11 cellular contexts compared by ENCODE assay signal in genomic region chr3:13878711-13879101, GRCh38. TPM values are rescaled to one million over a fixed set of nuclear protein-coding genes. Genes with fewer than 3 reads are reported as not detected.
DNase-seq lines count a peak whose midpoint lies in the region; ATAC-seq, FAIRE-seq and TF ChIP-seq lines count a peak whose summit lies in the region.
"Had no signal": no experiment of that assay in that cellular context is flagged by ENCODE, and none has a peak within 500 bp of the region (broad histone marks: within the 10 kb centered on the region; RNA-seq: fewer than 3 reads in every experiment).

No MANE protein-coding gene starts in this region.

- no peak overlapping the region for H3K4me3 Mint-ChIP-seq in activated CD8-positive, alpha-beta memory T cell treated with anti-CD3 and anti-CD28 coated beads, Interleukin-2, amount 10 ng/mL, durations not matched to agents 7 days and 5 days
- peak overlapping the region; percentile 87 for H3K4me3 Mint-ChIP-seq in activated naive CD4-positive, alpha-beta T cell treated with anti-CD3 and anti-CD28 coated beads, Interleukin-2, amount 50 U/mL, for 24 hours

- H3K4me3 ChIP-seq in keratinocyte (ENCODE audit: control insufficient read depth in 2 of 3, extremely low read depth in 1 of 3, insufficient read depth in 2 of 3, low read depth in 1 of 3, low read length in 3 of 3) (peak overlapping the region; percentile 67 to 81 (median 72)), A673 (ENCODE audit: low read depth, low read length, poor library complexity, severe bottlenecking) (no peak overlapping the region)

- no peaks in the 10 kb centered on the region for H3K9me1 ChIP-seq in keratinocyte (ENCODE audit: control insufficient read depth, extremely low read depth, insufficient read depth, low read length)

- peaks cover 3% of the 10 kb centered on the region for H3K4me1 Mint-ChIP-seq in activated CD8-positive, alpha-beta memory T cell treated with anti-CD3 and anti-CD28 coated beads, Interleukin-2, amount 10 ng/mL, durations not matched to agents 7 days and 5 days
- H3K4me1 Mint-ChIP-seq in activated naive CD4-positive, alpha-beta T cell treated with anti-CD3 and anti-CD28 coated beads, Interleukin-2, amount 50 U/mL, for 24 hours, result peaks cover 18% of the 10 kb centered on the region

- peak overlapping the region; percentile 62 for H3K4me2 ChIP-seq in keratinocyte (ENCODE audit: control insufficient read depth, extremely low read depth, insufficient read depth, low read depth, low read length)

- H2AFZ ChIP-seq in keratinocyte (ENCODE audit: control insufficient read depth, low read length), result no peak overlapping the region

- dilution Hi-C loops in keratinocyte (cut with MboI; ENCODE audit: extremely low pct_ligation_motif_present, low sequenced_read_pairs), result no loop called here

- H3K36me3 Mint-ChIP-seq in activated CD8-positive, alpha-beta memory T cell treated with anti-CD3 and anti-CD28 coated beads, Interleukin-2, amount 10 ng/mL, durations not matched to agents 7 days and 5 days, result no peaks in the 10 kb centered on the region
- no peaks in the 10 kb centered on the region for H3K36me3 Mint-ChIP-seq in activated naive CD4-positive, alpha-beta T cell treated with anti-CD3 and anti-CD28 coated beads, Interleukin-2, amount 50 U/mL, for 24 hours
- H3K36me3 Mint-ChIP-seq: memory B cell had no signal

- no peak for FAIRE-seq in keratinocyte (lab: Jason Lieb, UNC)
- FAIRE-seq: GM18507 had no signal

- ATAC-seq in activated CD8-positive, alpha-beta memory T cell treated with anti-CD3 and anti-CD28 coated beads, Interleukin-2, amount 10 ng/mL, durations not matched to agents 7 days and 5 days, result no peak
- no peak for ATAC-seq in GM21619 (IDR thresholded peaks at IDR 0.05; ENCODE audit: unreplicated experiment)

- CTCF ChIA-PET in activated CD8-positive, alpha-beta memory T cell treated with anti-CD3 and anti-CD28 coated beads, Interleukin-2, amount 10 ng/mL, durations not matched to agents 7 days and 5 days (lab: Charles Lee), result interaction anchor here (14.5 kb wide), 1 partner anchor 223 kb away, joined by 205 read pairs; no protein-coding TSS in a partner anchor
- CTCF ChIA-PET in A673 (lab: Charles Lee), result no interaction called here

- H3K9me3 Mint-ChIP-seq in activated CD8-positive, alpha-beta memory T cell treated with anti-CD3 and anti-CD28 coated beads, Interleukin-2, amount 10 ng/mL, durations not matched to agents 7 days and 5 days (ENCODE audit: low read depth), result no peaks in the 10 kb centered on the region
- H3K9me3 Mint-ChIP-seq in activated naive CD4-positive, alpha-beta T cell treated with anti-CD3 and anti-CD28 coated beads, Interleukin-2, amount 50 U/mL, for 24 hours, result no peaks in the 10 kb centered on the region
- H3K9me3 Mint-ChIP-seq: T-helper 1 cell treated with Interleukin-12 subunit alpha and Interleukin-12 subunit beta and Interleukin-4 antibody, amounts not matched to agents 30 μg/mL and 1 μg/mL, for 36 hours had no signal

- H3K36me3 ChIP-seq in keratinocyte (ENCODE audit: control insufficient read depth in 2 of 2, extremely low read depth in 1 of 2, insufficient read depth in 2 of 2, low read length in 2 of 2) (peaks cover 17 to 22% of the 10 kb centered on the region in 2 experiments), A673 (ENCODE audit: insufficient read depth, low read length, poor library complexity, severe bottlenecking) (no peaks in the 10 kb centered on the region)

- TF ChIP-seq CTCF in keratinocyte (optimal IDR thresholded peaks at IDR 0.05 in 1 of 3, IDR thresholded peaks at IDR 0.05 in 1 of 3, conservative IDR thresholded peaks at IDR 0.05 in 1 of 3; ENCODE audit: extremely low read depth in 1 of 3, insufficient read depth in 2 of 3, low read length in 3 of 3) (no peak), A673 (conservative IDR thresholded peaks at IDR 0.05; ENCODE audit: low read depth, low read length) (no peak)

- H3K9me3 ChIP-seq in keratinocyte (ENCODE audit: control insufficient read depth, low read depth, low read length), result no peaks in the 10 kb centered on the region
- no peaks in the 10 kb centered on the region for H3K9me3 ChIP-seq in A673 (ENCODE audit: low read depth, low read length, poor library complexity, severe bottlenecking)

- peaks cover 66% of the 10 kb centered on the region for H3K27me3 Mint-ChIP-seq in activated CD8-positive, alpha-beta memory T cell treated with anti-CD3 and anti-CD28 coated beads, Interleukin-2, amount 10 ng/mL, durations not matched to agents 7 days and 5 days
- peaks cover 3% of the 10 kb centered on the region for H3K27me3 Mint-ChIP-seq in activated naive CD4-positive, alpha-beta T cell treated with anti-CD3 and anti-CD28 coated beads, Interleukin-2, amount 50 U/mL, for 24 hours

- intact Hi-C loops in A673 (cut with micrococcal nuclease; ENCODE audit: unreplicated experiment), result no loop called here

- POLR2A ChIA-PET in A673 (lab: Charles Lee; ENCODE audit: low non-redundant PET), result no interaction called here

- peaks cover 13% of the 10 kb centered on the region for H3K4me1 ChIP-seq in keratinocyte (ENCODE audit: control insufficient read depth, extremely low read depth, insufficient read depth, low read length)
- no peaks in the 10 kb centered on the region for H3K4me1 ChIP-seq in A673 (ENCODE audit: insufficient read depth, low read length, poor library complexity, severe bottlenecking)

- BruUV-seq in A673 (replicated peaks; lab: Mats Ljungman, UMichigan), result no TSS peak

- H3K27ac ChIP-seq in keratinocyte (ENCODE audit: control insufficient read depth, insufficient read depth, low read length) (peak overlapping the region; percentile 52), A673 (ENCODE audit: low read depth, low read length, poor library complexity, severe bottlenecking) (no peak overlapping the region)

- peak overlapping the region; percentile 80 for H3K9ac ChIP-seq in keratinocyte (ENCODE audit: control insufficient read depth, extremely low read depth, insufficient read depth, low read length)

- peak; percentile 56 for DNase-seq in activated CD8-positive, alpha-beta memory T cell treated with anti-CD3 and anti-CD28 coated beads, Interleukin-2, amount 50 U/mL, for 48 hours
- no peak for DNase-seq in activated CD8-positive, alpha-beta memory T cell treated with anti-CD3 and anti-CD28 coated beads, Interleukin-2, amount 10 ng/mL, durations not matched to agents 7 days and 5 days
- DNase-seq in keratinocyte (ENCODE audit: low read depth, low spot score), result no peak
- peak in 4 of 6 experiments; percentile 29 to 53 (median 38) for DNase-seq in stimulated activated naive CD4-positive, alpha-beta T cell (lab: John Stamatoyannopoulos, UW)
- no peak for DNase-seq in A673 (ENCODE audit: low spot score)
- no peak for DNase-seq in cortex of kidney (lab: John Stamatoyannopoulos, UW)

- H3K79me2 ChIP-seq in keratinocyte (ENCODE audit: control insufficient read depth, insufficient read depth, low read length), result peaks cover 61% of the 10 kb centered on the region

- no peak overlapping the region for H3K27ac Mint-ChIP-seq in activated CD8-positive, alpha-beta memory T cell treated with anti-CD3 and anti-CD28 coated beads, Interleukin-2, amount 10 ng/mL, durations not matched to agents 7 days and 5 days
- no peak overlapping the region for H3K27ac Mint-ChIP-seq in activated naive CD4-positive, alpha-beta T cell treated with anti-CD3 and anti-CD28 coated beads, Interleukin-2, amount 50 U/mL, for 24 hours
- H3K27ac Mint-ChIP-seq: memory B cell; T-helper 1 cell treated with Interleukin-12 subunit alpha and Interleukin-12 subunit beta and Interleukin-4 antibody, amounts not matched to agents 30 μg/mL and 1 μg/mL, for 36 hours had no signal

- H4K20me1 ChIP-seq in keratinocyte (ENCODE audit: control insufficient read depth, extremely low read depth, insufficient read depth, low read length), result peaks cover 8% of the 10 kb centered on the region

- peaks cover 3% of the 10 kb centered on the region for H3K27me3 ChIP-seq in keratinocyte (ENCODE audit: control insufficient read depth, extremely low read depth, insufficient read depth, low read length)
- peaks cover 99% of the 10 kb centered on the region for H3K27me3 ChIP-seq in A673 (replicated peaks; ENCODE audit: insufficient read depth, low read depth, low read length, poor library complexity)

RNA-seq across cellular contexts. Expression of gene WNT7A, which starts 1.2 kb away (rescaled TPM):
- total RNA-seq in activated CD8-positive, alpha-beta memory T cell treated with anti-CD3 and anti-CD28 coated beads, Interleukin-2, amount 10 ng/mL, durations not matched to agents 7 days and 5 days, result not detected
- 13.0 to 36.7 TPM (median 20.3 TPM) in 3 replicates for polyA plus RNA-seq in keratinocyte
- polyA plus RNA-seq in keratinocyte (2011; ENCODE audit: low read depth), result 5.5 TPM
- 16.2 and 26.7 TPM in 2 replicates for polyA plus RNA-seq in keratinocyte (2011; cell fraction: cytosol; rRNA removed)
- polyA plus RNA-seq in keratinocyte (2011; cell fraction: nucleus; rRNA removed), result 26.3 and 31.8 TPM in 2 replicates
- 8.2 and 51.3 TPM in 2 replicates for polyA plus RNA-seq in keratinocyte (2012; ENCODE audit: low replicate concordance)
- polyA minus RNA-seq in keratinocyte, result 17.3 to 89.8 TPM (median 32.9 TPM) in 3 replicates
- polyA minus RNA-seq in keratinocyte (2011; cell fraction: cytosol; rRNA and poly(A)+ RNA removed), result 39.5 TPM
- 30.3 and 32.0 TPM in 2 replicates for polyA minus RNA-seq in keratinocyte (2011; cell fraction: nucleus; rRNA and poly(A)+ RNA removed)
- not detected in 2 replicates for total RNA-seq in A673 (2021)

Comparison
In these comparisons a context has a peak if more than half of its experiments do, and no peak if none do; other contexts are left out.
1. DNase-seq: peak in activated CD8-positive, alpha-beta memory T cell treated with anti-CD3 and anti-CD28 coated beads, Interleukin-2, amount 50 U/mL, for 48 hours (single experiment) and stimulated activated naive CD4-positive, alpha-beta T cell (4 of 6); none in activated CD8-positive, alpha-beta memory T cell treated with anti-CD3 and anti-CD28 coated beads, Interleukin-2, amount 10 ng/mL, durations not matched to agents 7 days and 5 days (single experiment), keratinocyte (single experiment), A673 (single experiment) and cortex of kidney (single experiment).